Comparison of ENCODE assay signal across 1 cellular context in genomic region chr16:684067-684794, GRCh38.
A peak's percentile ranks its signal among the peaks of the same experiment; 100 is the strongest.
TF ChIP-seq lines count a peak whose summit lies in the region.

JMJD8 (minus strand) TSS chr16:684334; CDS start chr16:684319, 15 bp downstream.

TF ChIP-seq in K562, 482 proteins besides CTCF, POLR2A, EP300 and RAD21 (continued from another document and continues in another):
- TF ChIP-seq PHB2 (IDR thresholded peaks at IDR 0.05; ENCODE audit: low read depth) (no peak), GTF2F1 (IDR thresholded peaks at IDR 0.05; ENCODE audit: low read depth, low read length) (no peak), ZBTB1 (CRISPR knock-in tag; IDR thresholded peaks at IDR 0.05; ENCODE audit: borderline replicate concordance, low read depth) (no peak), KDM5B (IDR thresholded peaks at IDR 0.05; ENCODE audit: insufficient replicate concordance, low read depth, low read length) (peak; percentile 72), LARP7 (IDR thresholded peaks at IDR 0.05) (no peak), LCOR (CRISPR knock-in tag; IDR thresholded peaks at IDR 0.05) (no peak), CBFA2T2 (conservative IDR thresholded peaks at IDR 0.05) (no peak), FOXK2 (conservative IDR thresholded peaks at IDR 0.05 in 1 of 2, IDR thresholded peaks at IDR 0.05 in 1 of 2; ENCODE audit: low read depth in 2 of 2) (no peak), ZNF232 (CRISPR knock-in tag; IDR thresholded peaks at IDR 0.05) (no peak), SMAD2 (IDR thresholded peaks at IDR 0.05; ENCODE audit: low read depth, low read length) (no peak), U2AF2 (optimal IDR thresholded peaks at IDR 0.05; ENCODE audit: low read depth, low read length) (no peak), HDAC3 (IDR thresholded peaks at IDR 0.05; ENCODE audit: borderline replicate concordance, partially characterized antibody) (no peak), ZSCAN29 (IDR thresholded peaks at IDR 0.05) (no peak), ARID1B (IDR thresholded peaks at IDR 0.05) (no peak), HNRNPUL1 (IDR thresholded peaks at IDR 0.05; ENCODE audit: low read length) (no peak), ZNF41 (CRISPR knock-in tag; conservative IDR thresholded peaks at IDR 0.05) (no peak), ILK (tag; IDR thresholded peaks at IDR 0.05; ENCODE audit: borderline replicate concordance, low read depth) (no peak), ATF7 (IDR thresholded peaks at IDR 0.05) (peak; percentile 75), TEAD2 (tag; IDR thresholded peaks at IDR 0.05) (no peak), HNRNPLL (IDR thresholded peaks at IDR 0.05; ENCODE audit: low read depth, low read length, poor library complexity, severe bottlenecking) (no peak), PTTG1 (tag; IDR thresholded peaks at IDR 0.05; ENCODE audit: low read depth) (no peak), SMC3 (conservative IDR thresholded peaks at IDR 0.05; ENCODE audit: insufficient read depth, low read depth, low read length) (no peak), CBX5 (IDR thresholded peaks at IDR 0.05; ENCODE audit: borderline replicate concordance, low read depth) (no peak), HINFP (tag; conservative IDR thresholded peaks at IDR 0.05; ENCODE audit: low read depth) (no peak), RBM34 (IDR thresholded peaks at IDR 0.05; ENCODE audit: borderline replicate concordance, insufficient read depth, low read length) (no peak), JUND (IDR thresholded peaks at IDR 0.05; ENCODE audit: borderline replicate concordance, low read depth, low read length) (no peak; the same call in 1 of the 2 replicates), JUND (tag; IDR thresholded peaks at IDR 0.05; ENCODE audit: borderline replicate concordance, low read depth, low read length) (no peak; the same call in 2 of the 3 replicates), BRF2 (IDR thresholded peaks at IDR 0.05; ENCODE audit: borderline replicate concordance, insufficient read depth, insufficient read length) (no peak), TCF7 (IDR thresholded peaks at IDR 0.05; ENCODE audit: borderline replicate concordance) (no peak), FOS (IDR thresholded peaks at IDR 0.05; ENCODE audit: extremely low read depth, insufficient read length) (no peak), EP400 (IDR thresholded peaks at IDR 0.05) (no peak), ZNF586 (CRISPR knock-in tag; conservative IDR thresholded peaks at IDR 0.05) (no peak), CREBBP (IDR thresholded peaks at IDR 0.05; ENCODE audit: low read depth, low read length) (no peak), TSC22D4 (tag; IDR thresholded peaks at IDR 0.05) (no peak), CTBP1 (IDR thresholded peaks at IDR 0.05; ENCODE audit: borderline replicate concordance) (0 out of 2 replicates have a peak, but pooled peaks have one; percentile 29), HOXB6 (CRISPR knock-in tag; IDR thresholded peaks at IDR 0.05; ENCODE audit: borderline replicate concordance) (no peak), CHD4 (IDR thresholded peaks at IDR 0.05; ENCODE audit: insufficient read depth, insufficient replicate concordance, low read depth, low read length, poor library complexity, severe bottlenecking) (no peak), ZFX (CRISPR knock-in tag; IDR thresholded peaks at IDR 0.05) (peak; percentile 69), ZNF766 (CRISPR knock-in tag; conservative IDR thresholded peaks at IDR 0.05) (0 out of 2 replicates have a peak, but pooled peaks have one; percentile 55), NFATC3 (IDR thresholded peaks at IDR 0.05) (no peak), HDAC8 (tag; IDR thresholded peaks at IDR 0.05) (peak; percentile 15; the same call in 1 of the 2 replicates), SMARCA4 (IDR thresholded peaks at IDR 0.05) (no peak), POLR3G (IDR thresholded peaks at IDR 0.05; ENCODE audit: extremely low read depth, insufficient read length, insufficient replicate concordance) (no peak), DMBX1 (CRISPR knock-in tag; IDR thresholded peaks at IDR 0.05; ENCODE audit: borderline replicate concordance) (no peak), ZZZ3 (IDR thresholded peaks at IDR 0.05) (no peak), FOXM1 (IDR thresholded peaks at IDR 0.05; ENCODE audit: low read depth) (no peak), FOXM1 (CRISPR knock-in tag; IDR thresholded peaks at IDR 0.05; ENCODE audit: low read depth) (no peak; the same call in 1 of the 2 replicates), KDM2B (CRISPR knock-in tag; IDR thresholded peaks at IDR 0.05) (0 out of 2 replicates have a peak, but pooled peaks have one; percentile 64)
- TF ChIP-seq, protein P1, sequence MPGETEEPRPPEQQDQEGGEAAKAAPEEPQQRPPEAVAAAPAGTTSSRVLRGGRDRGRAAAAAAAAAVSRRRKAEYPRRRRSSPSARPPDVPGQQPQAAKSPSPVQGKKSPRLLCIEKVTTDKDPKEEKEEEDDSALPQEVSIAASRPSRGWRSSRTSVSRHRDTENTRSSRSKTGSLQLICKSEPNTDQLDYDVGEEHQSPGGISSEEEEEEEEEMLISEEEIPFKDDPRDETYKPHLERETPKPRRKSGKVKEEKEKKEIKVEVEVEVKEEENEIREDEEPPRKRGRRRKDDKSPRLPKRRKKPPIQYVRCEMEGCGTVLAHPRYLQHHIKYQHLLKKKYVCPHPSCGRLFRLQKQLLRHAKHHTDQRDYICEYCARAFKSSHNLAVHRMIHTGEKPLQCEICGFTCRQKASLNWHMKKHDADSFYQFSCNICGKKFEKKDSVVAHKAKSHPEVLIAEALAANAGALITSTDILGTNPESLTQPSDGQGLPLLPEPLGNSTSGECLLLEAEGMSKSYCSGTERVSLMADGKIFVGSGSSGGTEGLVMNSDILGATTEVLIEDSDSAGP (CRISPR knock-in tag; IDR thresholded peaks at IDR 0.05) = no peak
- TF ChIP-seq, protein P2, sequence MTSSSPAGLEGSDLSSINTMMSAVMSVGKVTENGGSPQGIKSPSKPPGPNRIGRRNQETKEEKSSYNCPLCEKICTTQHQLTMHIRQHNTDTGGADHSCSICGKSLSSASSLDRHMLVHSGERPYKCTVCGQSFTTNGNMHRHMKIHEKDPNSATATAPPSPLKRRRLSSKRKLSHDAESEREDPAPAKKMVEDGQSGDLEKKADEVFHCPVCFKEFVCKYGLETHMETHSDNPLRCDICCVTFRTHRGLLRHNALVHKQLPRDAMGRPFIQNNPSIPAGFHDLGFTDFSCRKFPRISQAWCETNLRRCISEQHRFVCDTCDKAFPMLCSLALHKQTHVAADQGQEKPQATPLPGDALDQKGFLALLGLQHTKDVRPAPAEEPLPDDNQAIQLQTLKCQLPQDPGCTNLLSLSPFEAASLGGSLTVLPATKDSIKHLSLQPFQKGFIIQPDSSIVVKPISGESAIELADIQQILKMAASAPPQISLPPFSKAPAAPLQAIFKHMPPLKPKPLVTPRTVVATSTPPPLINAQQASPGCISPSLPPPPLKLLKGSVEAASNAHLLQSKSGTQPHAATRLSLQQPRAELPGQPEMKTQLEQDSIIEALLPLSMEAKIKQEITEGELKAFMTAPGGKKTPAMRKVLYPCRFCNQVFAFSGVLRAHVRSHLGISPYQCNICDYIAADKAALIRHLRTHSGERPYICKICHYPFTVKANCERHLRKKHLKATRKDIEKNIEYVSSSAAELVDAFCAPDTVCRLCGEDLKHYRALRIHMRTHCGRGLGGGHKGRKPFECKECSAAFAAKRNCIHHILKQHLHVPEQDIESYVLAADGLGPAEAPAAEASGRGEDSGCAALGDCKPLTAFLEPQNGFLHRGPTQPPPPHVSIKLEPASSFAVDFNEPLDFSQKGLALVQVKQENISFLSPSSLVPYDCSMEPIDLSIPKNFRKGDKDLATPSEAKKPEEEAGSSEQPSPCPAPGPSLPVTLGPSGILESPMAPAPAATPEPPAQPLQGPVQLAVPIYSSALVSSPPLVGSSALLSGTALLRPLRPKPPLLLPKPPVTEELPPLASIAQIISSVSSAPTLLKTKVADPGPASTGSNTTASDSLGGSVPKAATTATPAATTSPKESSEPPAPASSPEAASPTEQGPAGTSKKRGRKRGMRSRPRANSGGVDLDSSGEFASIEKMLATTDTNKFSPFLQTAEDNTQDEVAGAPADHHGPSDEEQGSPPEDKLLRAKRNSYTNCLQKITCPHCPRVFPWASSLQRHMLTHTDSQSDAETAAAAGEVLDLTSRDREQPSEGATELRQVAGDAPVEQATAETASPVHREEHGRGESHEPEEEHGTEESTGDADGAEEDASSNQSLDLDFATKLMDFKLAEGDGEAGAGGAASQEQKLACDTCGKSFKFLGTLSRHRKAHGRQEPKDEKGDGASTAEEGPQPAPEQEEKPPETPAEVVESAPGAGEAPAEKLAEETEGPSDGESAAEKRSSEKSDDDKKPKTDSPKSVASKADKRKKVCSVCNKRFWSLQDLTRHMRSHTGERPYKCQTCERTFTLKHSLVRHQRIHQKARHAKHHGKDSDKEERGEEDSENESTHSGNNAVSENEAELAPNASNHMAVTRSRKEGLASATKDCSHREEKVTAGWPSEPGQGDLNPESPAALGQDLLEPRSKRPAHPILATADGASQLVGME (CRISPR knock-in tag; IDR thresholded peaks at IDR 0.05) = no peak
- TF ChIP-seq, protein P3, sequence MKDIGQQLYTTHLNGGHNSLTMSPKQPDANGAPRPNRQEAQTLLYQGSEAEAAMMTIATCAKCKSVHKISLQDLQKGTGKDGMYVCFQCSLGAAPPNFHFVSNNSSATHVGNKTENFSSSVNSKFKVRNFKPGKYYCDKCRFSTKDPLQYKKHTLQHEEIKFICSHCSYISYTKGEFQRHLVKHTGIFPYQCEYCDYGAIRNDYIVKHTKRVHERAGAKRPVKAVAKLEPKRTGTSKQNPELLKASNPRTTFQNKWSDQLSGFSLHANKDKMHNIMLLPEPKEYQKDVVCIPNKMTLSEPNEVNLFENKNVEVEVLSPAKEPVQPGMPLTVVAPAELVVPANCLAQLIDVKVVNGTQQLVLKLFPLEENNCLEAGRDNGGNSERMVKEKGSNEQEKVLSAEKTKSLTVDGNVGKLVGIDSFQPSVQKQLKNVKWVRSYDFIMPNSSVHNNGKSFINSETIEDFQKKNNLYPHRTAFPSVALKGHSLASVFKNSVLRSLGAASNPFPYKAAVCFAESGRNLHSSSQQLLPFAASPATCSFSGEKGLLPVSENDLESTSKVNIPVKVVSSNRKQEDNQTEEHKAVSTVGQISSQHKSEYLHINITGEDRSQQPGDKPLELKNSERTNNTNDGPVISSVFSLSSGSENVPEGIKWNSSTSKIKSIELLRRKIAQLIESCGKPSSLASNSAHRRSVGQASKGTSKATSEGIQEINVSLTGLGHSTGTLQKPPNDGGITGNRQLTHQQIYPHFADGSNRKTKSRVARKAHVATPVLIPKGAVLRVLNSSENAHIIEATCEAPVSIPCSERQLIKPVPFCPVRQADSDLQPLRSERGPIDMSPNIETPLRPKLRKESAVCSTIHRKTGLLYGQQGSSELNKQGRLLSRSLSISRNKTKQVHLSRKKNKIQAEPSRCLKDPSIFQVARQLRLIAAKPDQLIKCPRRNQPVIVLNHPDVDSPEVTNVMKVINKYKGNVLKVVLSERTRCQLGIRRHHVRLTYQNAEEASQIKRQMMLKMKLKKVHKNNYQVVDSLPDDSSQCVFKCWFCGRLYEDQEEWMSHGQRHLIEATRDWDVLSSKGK (CRISPR knock-in tag; IDR thresholded peaks at IDR 0.05) = no peak
- TF ChIP-seq, protein P4, sequence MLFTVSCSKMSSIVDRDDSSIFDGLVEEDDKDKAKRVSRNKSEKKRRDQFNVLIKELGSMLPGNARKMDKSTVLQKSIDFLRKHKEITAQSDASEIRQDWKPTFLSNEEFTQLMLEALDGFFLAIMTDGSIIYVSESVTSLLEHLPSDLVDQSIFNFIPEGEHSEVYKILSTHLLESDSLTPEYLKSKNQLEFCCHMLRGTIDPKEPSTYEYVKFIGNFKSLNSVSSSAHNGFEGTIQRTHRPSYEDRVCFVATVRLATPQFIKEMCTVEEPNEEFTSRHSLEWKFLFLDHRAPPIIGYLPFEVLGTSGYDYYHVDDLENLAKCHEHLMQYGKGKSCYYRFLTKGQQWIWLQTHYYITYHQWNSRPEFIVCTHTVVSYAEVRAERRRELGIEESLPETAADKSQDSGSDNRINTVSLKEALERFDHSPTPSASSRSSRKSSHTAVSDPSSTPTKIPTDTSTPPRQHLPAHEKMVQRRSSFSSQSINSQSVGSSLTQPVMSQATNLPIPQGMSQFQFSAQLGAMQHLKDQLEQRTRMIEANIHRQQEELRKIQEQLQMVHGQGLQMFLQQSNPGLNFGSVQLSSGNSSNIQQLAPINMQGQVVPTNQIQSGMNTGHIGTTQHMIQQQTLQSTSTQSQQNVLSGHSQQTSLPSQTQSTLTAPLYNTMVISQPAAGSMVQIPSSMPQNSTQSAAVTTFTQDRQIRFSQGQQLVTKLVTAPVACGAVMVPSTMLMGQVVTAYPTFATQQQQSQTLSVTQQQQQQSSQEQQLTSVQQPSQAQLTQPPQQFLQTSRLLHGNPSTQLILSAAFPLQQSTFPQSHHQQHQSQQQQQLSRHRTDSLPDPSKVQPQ (CRISPR knock-in tag; IDR thresholded peaks at IDR 0.05; ENCODE audit: borderline replicate concordance) = no peak
- TF ChIP-seq, protein P5, sequence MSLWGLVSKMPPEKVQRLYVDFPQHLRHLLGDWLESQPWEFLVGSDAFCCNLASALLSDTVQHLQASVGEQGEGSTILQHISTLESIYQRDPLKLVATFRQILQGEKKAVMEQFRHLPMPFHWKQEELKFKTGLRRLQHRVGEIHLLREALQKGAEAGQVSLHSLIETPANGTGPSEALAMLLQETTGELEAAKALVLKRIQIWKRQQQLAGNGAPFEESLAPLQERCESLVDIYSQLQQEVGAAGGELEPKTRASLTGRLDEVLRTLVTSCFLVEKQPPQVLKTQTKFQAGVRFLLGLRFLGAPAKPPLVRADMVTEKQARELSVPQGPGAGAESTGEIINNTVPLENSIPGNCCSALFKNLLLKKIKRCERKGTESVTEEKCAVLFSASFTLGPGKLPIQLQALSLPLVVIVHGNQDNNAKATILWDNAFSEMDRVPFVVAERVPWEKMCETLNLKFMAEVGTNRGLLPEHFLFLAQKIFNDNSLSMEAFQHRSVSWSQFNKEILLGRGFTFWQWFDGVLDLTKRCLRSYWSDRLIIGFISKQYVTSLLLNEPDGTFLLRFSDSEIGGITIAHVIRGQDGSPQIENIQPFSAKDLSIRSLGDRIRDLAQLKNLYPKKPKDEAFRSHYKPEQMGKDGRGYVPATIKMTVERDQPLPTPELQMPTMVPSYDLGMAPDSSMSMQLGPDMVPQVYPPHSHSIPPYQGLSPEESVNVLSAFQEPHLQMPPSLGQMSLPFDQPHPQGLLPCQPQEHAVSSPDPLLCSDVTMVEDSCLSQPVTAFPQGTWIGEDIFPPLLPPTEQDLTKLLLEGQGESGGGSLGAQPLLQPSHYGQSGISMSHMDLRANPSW (CRISPR knock-in tag; IDR thresholded peaks at IDR 0.05) = no peak
